In genomic region chr15:38507570-38507969, GRCh38 we compare ENCODE assay signal across 1 cellular context.
TF ChIP-seq lines count a peak whose summit lies in the region.

No MANE protein-coding gene starts in this region.

TF ChIP-seq in K562, 482 proteins besides CTCF, POLR2A, EP300 and RAD21:
- TF ChIP-seq ZNF165 (CRISPR knock-in tag; IDR thresholded peaks at IDR 0.05; ENCODE audit: borderline replicate concordance) (no peak), POLR2H (tag; IDR thresholded peaks at IDR 0.05; ENCODE audit: low read depth) (no peak), HCFC1 (IDR thresholded peaks at IDR 0.05; ENCODE audit: low read depth, low read length) (no peak), ZNF592 (IDR thresholded peaks at IDR 0.05) (no peak), IRF2 (CRISPR knock-in tag; IDR thresholded peaks at IDR 0.05) (no peak), TARDBP (IDR thresholded peaks at IDR 0.05) (no peak), ZBTB17 (CRISPR knock-in tag; IDR thresholded peaks at IDR 0.05) (no peak), ELF1 (tag; IDR thresholded peaks at IDR 0.05) (no peak), ILK (tag; IDR thresholded peaks at IDR 0.05; ENCODE audit: borderline replicate concordance, low read depth) (no peak), MAFG (tag; conservative IDR thresholded peaks at IDR 0.05) (no peak), CBX8 (IDR thresholded peaks at IDR 0.05; ENCODE audit: borderline replicate concordance, extremely low read depth, low read depth, low read length, poor library complexity, severe bottlenecking) (no peak), MXD1 (CRISPR knock-in tag; IDR thresholded peaks at IDR 0.05; ENCODE audit: borderline replicate concordance, poor library complexity, severe bottlenecking) (no peak), ZNF740 (CRISPR knock-in tag; IDR thresholded peaks at IDR 0.05) (no peak), ZNF740 (tag; IDR thresholded peaks at IDR 0.05) (no peak)
